In genomic region chr2:3368261-3368722, GRCh38 we compare ENCODE assay signal across 18 cellular contexts. TPM values are rescaled to one million over a fixed set of nuclear protein-coding genes. Genes with fewer than 3 reads are reported as not detected.
DNase-seq lines count a peak whose midpoint lies in the region; ATAC-seq, FAIRE-seq and TF ChIP-seq lines count a peak whose summit lies in the region.
"Had no signal": no experiment of that assay in that cellular context is flagged by ENCODE, and none has a peak within 500 bp of the region (broad histone marks: within the 10 kb centered on the region; RNA-seq: fewer than 3 reads in every experiment).

No MANE protein-coding gene starts in this region.

- H3K27me3 Mint-ChIP-seq in WTC11 (ENCODE audit: low read depth): no peaks in the 10 kb centered on the region
- H3K27me3 Mint-ChIP-seq in memory B cell: no peaks in the 10 kb centered on the region
- H3K27me3 Mint-ChIP-seq: B cell had no signal

- peak; percentile 82 for DNase-seq in HepG2 (ENCODE audit: low spot score)
- DNase-seq in right lobe of liver: no peak
- no peak for DNase-seq in WTC11 (ENCODE audit: low spot score)
- DNase-seq in memory B cell (ENCODE audit: low spot score in 2 of 2): no peak
- DNase-seq in NCI-H1694 (lab: John Stamatoyannopoulos, UW): no peak
- no peak for DNase-seq in foreskin fibroblast
- no peak for DNase-seq in posterior cingulate gyrus
- DNase-seq: CD8-positive, alpha-beta T cell; DMS 273 treated with DMSO at 0.1 percent for 48 hours; GDM1; GOT3; H7; HFFc6 had no signal

- H3K27ac ChIP-seq in HepG2 (ENCODE audit: extremely low read length, insufficient read depth, low read length) (peak overlapping the region; percentile 96), right lobe of liver (no peak overlapping the region)
- H3K27ac ChIP-seq: BLaER1 treated with 17β-estradiol and CSF1 and Interleukin-3, amounts not matched to agents 10 nM and 100 nM had no signal

- H2AFZ ChIP-seq in HepG2 (ENCODE audit: low read length): no peak overlapping the region

- peak overlapping the region; percentile 94 for H3K4me2 ChIP-seq in HepG2 (ENCODE audit: low read depth, low read length)
- H3K4me2 ChIP-seq: BLaER1 treated with 17β-estradiol and CSF1 and Interleukin-3, amounts not matched to agents 10 nM and 100 nM had no signal

- ATAC-seq in HepG2 (peak; percentile 90), right lobe of liver (no peak), WTC11 (no peak), memory B cell (ENCODE audit: low read depth) (no peak)
- ATAC-seq: CD8-positive, alpha-beta T cell; HCT116 had no signal

- no peak for TF ChIP-seq CTCF in HepG2 (CRISPR knock-in tag; IDR thresholded peaks at IDR 0.05)
- no peak for TF ChIP-seq CTCF in right lobe of liver (IDR thresholded peaks at IDR 0.05)
- TF ChIP-seq CTCF in WTC11 (IDR thresholded peaks at IDR 0.05): no peak
- no peak for TF ChIP-seq CTCF in foreskin fibroblast (IDR thresholded peaks at IDR 0.05; ENCODE audit: low read depth, low read length)

- peaks cover 20% of the 10 kb centered on the region for H3K9me3 Mint-ChIP-seq in WTC11
- no peaks in the 10 kb centered on the region for H3K9me3 Mint-ChIP-seq in memory B cell
- H3K9me3 Mint-ChIP-seq: CD8-positive, alpha-beta T cell had no signal

- no peak for TF ChIP-seq RAD21 in HepG2 (CRISPR knock-in tag; IDR thresholded peaks at IDR 0.05)

- no peaks in the 10 kb centered on the region for H3K27me3 ChIP-seq in HepG2 (ENCODE audit: control insufficient read depth in 1 of 2, insufficient read depth in 2 of 2, low read length in 2 of 2)
- H3K27me3 ChIP-seq in right lobe of liver: no peaks in the 10 kb centered on the region
- H3K27me3 ChIP-seq: BLaER1 treated with 17β-estradiol and CSF1 and Interleukin-3, amounts not matched to agents 10 nM and 100 nM had no signal

- peak in 1 of 2 experiments; percentile 24; a peak in 1 of 4 replicates for TF ChIP-seq POLR2A in HepG2 (IDR thresholded peaks at IDR 0.05; ENCODE audit: insufficient read depth in 1 of 2, low read depth in 2 of 2, low read length in 2 of 2)
- no peak for TF ChIP-seq POLR2A in right lobe of liver (IDR thresholded peaks at IDR 0.05)

- CTCF ChIA-PET in HepG2 (lab: Yijun Ruan, JAX; ENCODE audit: low intra/inter-chr PET ratio, low total read pairs) (no interaction called here), WTC11 (lab: Charles Lee) (no interaction called here)

- TF ChIP-seq EP300 in HepG2 (IDR thresholded peaks at IDR 0.05; ENCODE audit: low read depth in 2 of 2, low read length in 2 of 2): peak in 1 of 2 experiments; percentile 59; a peak in 1 of 4 replicates
- TF ChIP-seq EP300 in HepG2 (CRISPR knock-in tag; IDR thresholded peaks at IDR 0.05; ENCODE audit: borderline replicate concordance): no peak

- WGBS in HepG2 (ENCODE audit: low lambda C conversion rate): 58% methylated on average over 4 of the region's 4 CpGs
- WGBS in right lobe of liver (ENCODE audit: insufficient coverage, low coverage, low lambda C conversion rate, missing lambda C conversion rate): 100% methylated on average over 1 of the region's 4 CpGs

- H3K4me1 ChIP-seq in HepG2 (ENCODE audit: insufficient read depth, low read length) (peaks cover 42% of the 10 kb centered on the region), right lobe of liver (no peaks in the 10 kb centered on the region)

- H3K4me3 ChIP-seq in HepG2 (replicated peaks in 1 of 3; ENCODE audit: insufficient read depth in 1 of 3, low read depth in 2 of 3, low read length in 3 of 3) (peak overlapping the region in 2 of 3 experiments; percentile 63 to 65; a peak in 3 of 6 replicates), right lobe of liver (no peak overlapping the region), foreskin fibroblast (ENCODE audit: low read depth in 1 of 2, low read length in 2 of 2) (no peak overlapping the region)
- H3K4me3 ChIP-seq: BLaER1 treated with 17β-estradiol and CSF1 and Interleukin-3, amounts not matched to agents 10 nM and 100 nM had no signal

- H3K27ac Mint-ChIP-seq in WTC11: peak overlapping the region; percentile 91
- H3K27ac Mint-ChIP-seq in memory B cell: peak overlapping the region; percentile 31
- H3K27ac Mint-ChIP-seq: B cell; CD8-positive, alpha-beta T cell; HFFc6 had no signal

- H3K4me1 Mint-ChIP-seq in WTC11 (peaks cover 15% of the 10 kb centered on the region), memory B cell (peaks cover 6% of the 10 kb centered on the region)

- no peak for FAIRE-seq in HepG2 (lab: Jason Lieb, UNC)
- FAIRE-seq: GM12892, GM18507 had no signal

- peaks cover 56% of the 10 kb centered on the region for H3K79me2 ChIP-seq in HepG2 (ENCODE audit: insufficient read depth, low read length)

- H3K36me3 Mint-ChIP-seq in WTC11: peaks cover 22% of the 10 kb centered on the region
- peaks cover 8% of the 10 kb centered on the region for H3K36me3 Mint-ChIP-seq in memory B cell

- H3K9me3 ChIP-seq in HepG2 (ENCODE audit: low read length) (no peaks in the 10 kb centered on the region), right lobe of liver (no peaks in the 10 kb centered on the region)

- BruUV-seq in HepG2 (replicated peaks; lab: Mats Ljungman, UMichigan): no TSS peak

- intact Hi-C loops in HepG2 (cut with micrococcal nuclease; ENCODE audit: unreplicated experiment): no loop called here
- intact Hi-C loops in right lobe of liver (cut with DNase I): no loop called here
- intact Hi-C loops in posterior cingulate gyrus (cut with DNase I): no loop called here

- H3K9ac ChIP-seq in HepG2 (ENCODE audit: insufficient read depth, low read depth, low read length): peak overlapping the region; percentile 72
- H3K9ac ChIP-seq: BLaER1 treated with 17β-estradiol and CSF1 and Interleukin-3, amounts not matched to agents 10 nM and 100 nM had no signal

- H4K20me1 ChIP-seq in HepG2 (ENCODE audit: insufficient read depth, low read length): no peaks in the 10 kb centered on the region; the same call in 1 of the 2 replicates

- in situ Hi-C loops in HepG2 (cut with HindIII; ENCODE audit: extremely low pct_ligation_motif_present, low pct_unique_long_range_greater_than_20kb): no loop called here

- H3K4me3 Mint-ChIP-seq in WTC11: no peak overlapping the region
- no peak overlapping the region for H3K4me3 Mint-ChIP-seq in memory B cell
- H3K4me3 Mint-ChIP-seq: B cell; CD8-positive, alpha-beta T cell; HFFc6 had no signal

- POLR2A ChIA-PET in HepG2 (lab: Yijun Ruan, JAX) (interaction anchor here (0.6 to 2.6 kb wide), 2 partner anchors 11 to 14 kb away, joined by 4 to 52 read pairs; partner anchors contain the start of genes EIPR1 and TRAPPC12), WTC11 (lab: Charles Lee) (no interaction called here)

- H3K36me3 ChIP-seq in HepG2 (replicated peaks in 1 of 2; ENCODE audit: control insufficient read depth in 1 of 2, insufficient read depth in 2 of 2, low read length in 2 of 2): no peaks in the 10 kb centered on the region
- no peaks in the 10 kb centered on the region for H3K36me3 ChIP-seq in right lobe of liver

RNA-seq across cellular contexts. Expression of gene EIPR1, which starts 9.3 kb away (rescaled TPM):
- 70.0 and 92.3 TPM in 2 replicates for total RNA-seq in HepG2 (2016; rRNA removed; fragmentation: Illumina TruSeq; extraction: Trizol)
- total RNA-seq in HepG2 (2016; cell fraction: cytosol; rRNA removed; fragmentation: Illumina TruSeq; extraction: Trizol; ENCODE audit: low read depth): 45.6 and 52.4 TPM in 2 replicates
- total RNA-seq in HepG2 (2016; cell fraction: insoluble cytoplasmic fraction; rRNA removed; fragmentation: Illumina TruSeq; extraction: Trizol): 72.0 and 92.4 TPM in 2 replicates
- 79.5 and 92.1 TPM in 2 replicates for total RNA-seq in HepG2 (2016; cell fraction: membrane; rRNA removed; fragmentation: Illumina TruSeq; extraction: Trizol)
- total RNA-seq in HepG2 (2016; cell fraction: nucleus; rRNA removed; fragmentation: Illumina TruSeq; extraction: Trizol): 36.2 and 44.8 TPM in 2 replicates
- 84.5 and 96.3 TPM in 2 replicates for polyA plus RNA-seq in HepG2 (2011; rRNA removed)
- polyA plus RNA-seq in HepG2 (2011; cell fraction: cytosol; rRNA removed): 91.9 and 111 TPM in 2 replicates
- polyA plus RNA-seq in HepG2 (2011; cell fraction: nucleus; rRNA removed): 54.6 and 61.7 TPM in 2 replicates
- polyA plus RNA-seq in HepG2 (2012): 34.2 and 39.9 TPM in 2 replicates
- polyA plus RNA-seq in HepG2 (2016; cell fraction: cytosol; fragmentation: Illumina TruSeq; extraction: Trizol; ENCODE audit: low read depth): 47.2 and 54.0 TPM in 2 replicates
- 80.5 and 83.1 TPM in 2 replicates for polyA plus RNA-seq in HepG2 (2016; cell fraction: insoluble cytoplasmic fraction; fragmentation: Illumina TruSeq; extraction: Trizol; ENCODE audit: low read depth)
- 53.9 and 69.3 TPM in 2 replicates for polyA plus RNA-seq in HepG2 (2016; cell fraction: membrane; fragmentation: Illumina TruSeq; extraction: Trizol; ENCODE audit: low read depth)
- 49.2 and 51.5 TPM in 2 replicates for polyA plus RNA-seq in HepG2 (2016; cell fraction: nucleus; fragmentation: Illumina TruSeq; extraction: Trizol; ENCODE audit: insufficient read depth, low read depth)
- 65.1 and 87.1 TPM in 2 replicates for polyA minus RNA-seq in HepG2 (2011; rRNA and poly(A)+ RNA removed; ENCODE audit: low replicate concordance)
- 27.9 and 34.1 TPM in 2 replicates for polyA minus RNA-seq in HepG2 (2011; cell fraction: cytosol; rRNA and poly(A)+ RNA removed)
- polyA minus RNA-seq in HepG2 (2011; cell fraction: nucleus; rRNA and poly(A)+ RNA removed): 48.4 and 54.1 TPM in 2 replicates
- total RNA-seq in right lobe of liver: 10 to 100 TPM in 4 of 6 experiments, 1 to 10 TPM in 2; 6.8 to 40.6 (median 11.6) TPM
- 22.8 to 25.0 TPM (median 23.0 TPM) in 3 replicates for total RNA-seq in WTC11 (2021)

RNA-seq across cellular contexts. Expression of gene TRAPPC12, which starts 11.2 kb away (rescaled TPM):
- total RNA-seq in HepG2 (2016; rRNA removed; fragmentation: Illumina TruSeq; extraction: Trizol) (39.0 and 46.4 TPM in 2 replicates), right lobe of liver (10 to 100 TPM; 39.2 to 92.4 (median 47.8) TPM), WTC11 (2021) (72.3 to 74.5 TPM (median 72.8 TPM) in 3 replicates)
- total RNA-seq in HepG2 (2016; cell fraction: cytosol; rRNA removed; fragmentation: Illumina TruSeq; extraction: Trizol; ENCODE audit: low read depth): 16.2 and 17.3 TPM in 2 replicates
- 36.3 and 42.6 TPM in 2 replicates for total RNA-seq in HepG2 (2016; cell fraction: insoluble cytoplasmic fraction; rRNA removed; fragmentation: Illumina TruSeq; extraction: Trizol)
- 24.2 and 25.4 TPM in 2 replicates for total RNA-seq in HepG2 (2016; cell fraction: membrane; rRNA removed; fragmentation: Illumina TruSeq; extraction: Trizol)
- total RNA-seq in HepG2 (2016; cell fraction: nucleus; rRNA removed; fragmentation: Illumina TruSeq; extraction: Trizol): 55.4 and 61.3 TPM in 2 replicates
- 97.7 and 137 TPM in 2 replicates for polyA plus RNA-seq in HepG2 (2011; rRNA removed)
- 36.5 and 40.1 TPM in 2 replicates for polyA plus RNA-seq in HepG2 (2011; cell fraction: cytosol; rRNA removed)
- 305 and 380 TPM in 2 replicates for polyA plus RNA-seq in HepG2 (2011; cell fraction: nucleus; rRNA removed)
- polyA plus RNA-seq in HepG2 (2012): 58.1 and 63.4 TPM in 2 replicates
- 7.8 and 8.6 TPM in 2 replicates for polyA plus RNA-seq in HepG2 (2016; cell fraction: cytosol; fragmentation: Illumina TruSeq; extraction: Trizol; ENCODE audit: low read depth)
- 31.5 and 45.0 TPM in 2 replicates for polyA plus RNA-seq in HepG2 (2016; cell fraction: insoluble cytoplasmic fraction; fragmentation: Illumina TruSeq; extraction: Trizol; ENCODE audit: low read depth)
- 10.3 and 11.5 TPM in 2 replicates for polyA plus RNA-seq in HepG2 (2016; cell fraction: membrane; fragmentation: Illumina TruSeq; extraction: Trizol; ENCODE audit: low read depth)
- 95.8 and 113 TPM in 2 replicates for polyA plus RNA-seq in HepG2 (2016; cell fraction: nucleus; fragmentation: Illumina TruSeq; extraction: Trizol; ENCODE audit: insufficient read depth, low read depth)
- polyA minus RNA-seq in HepG2 (2011; rRNA and poly(A)+ RNA removed; ENCODE audit: low replicate concordance): 73.3 and 119 TPM in 2 replicates
- 30.0 and 39.8 TPM in 2 replicates for polyA minus RNA-seq in HepG2 (2011; cell fraction: cytosol; rRNA and poly(A)+ RNA removed)
- 181 and 183 TPM in 2 replicates for polyA minus RNA-seq in HepG2 (2011; cell fraction: nucleus; rRNA and poly(A)+ RNA removed)

Comparison
In these comparisons a context has a peak if more than half of its experiments do, and no peak if none do; other contexts are left out.
1. H3K4me3 ChIP-seq: peak in HepG2 (2 of 3); none in right lobe of liver (0 of 3) and foreskin fibroblast (0 of 2).
2. Of the 50 proteins assayed by ChIP-seq in both HepG2 and WTC11: peak only in HepG2: ELF4, IRF2, JUN, MAX, MXD4, NFE2L1 and 3 more; only in WTC11: none; in both: none; in neither: 40; mixed calls (peak in some experiments, not most) for 1.